ENCODE assay signal across 23 cellular contexts in genomic region chr11:57913713-57914704, GRCh38.
"Had no signal": no experiment of that assay in that cellular context is flagged by ENCODE, and none has a peak within 500 bp of the region (broad histone marks: within the 10 kb centered on the region; RNA-seq: fewer than 3 reads in every experiment).

No MANE protein-coding gene starts in this region.

- H3K4me3 ChIP-seq: ascending aorta, body of pancreas, Peyer's patch had no signal

- H3K9me3 ChIP-seq: ascending aorta, body of pancreas, Peyer's patch had no signal

- H3K27ac ChIP-seq: ascending aorta, body of pancreas, Peyer's patch had no signal

- H3K27me3 ChIP-seq: ascending aorta, body of pancreas, Peyer's patch had no signal

- DNase-seq: activated CD4-positive, alpha-beta T cell treated with anti-CD3 and anti-CD28 coated beads for 48 hours; activated CD4-positive, alpha-beta T cell treated with anti-CD3 and anti-CD28 coated beads, Interleukin-2, amount 50 U/mL, for 4 hours; activated CD8-positive, alpha-beta memory T cell treated with anti-CD3 and anti-CD28 coated beads, Interleukin-2, amount 50 U/mL, for 48 hours; activated CD8-positive, alpha-beta T cell treated with anti-CD3 and anti-CD28 coated beads, Interleukin-2, amount 10 ng/mL, durations not matched to agents 7 days and 5 days; activated naive CD4-positive, alpha-beta T cell; activated naive CD8-positive, alpha-beta T cell treated with anti-CD3 and anti-CD28 coated beads, Interleukin-2, amount 50 U/mL, for 24 hours; activated T-cell treated with anti-CD3 and anti-CD28 coated beads, Interleukin-2, amount 50 U/mL, for 1 hour; amniotic stem cell; body of pancreas; Karpas-422; MM.1S; NCI-H1105; NCI-H1436; NCI-H1694 treated with DMSO at 0.1 percent for 48 hours; NCI-H2029 treated with DMSO at 0.1 percent for 48 hours; NCI-H345; NCI-H510A treated with DMSO at 0.1 percent for 48 hours; NCI-H69; NK-92 treated with Interleukin-12 subunit alpha and Interleukin-12 subunit beta, amount 100 ng/mL, for 24 hours; Peyer's patch; SHP77 treated with DMSO at 0.1 percent for 48 hours had no signal

- ATAC-seq: activated CD4-positive, CD25-positive, alpha-beta regulatory T cell treated with anti-CD3 and anti-CD28 coated beads, Interleukin-2, amount 50 U/mL, for 24 hours; activated CD8-positive, alpha-beta T cell treated with anti-CD3 and anti-CD28 coated beads, Interleukin-2, amount 10 ng/mL, durations not matched to agents 7 days and 5 days; activated naive CD8-positive, alpha-beta T cell treated with anti-CD3 and anti-CD28 coated beads, Interleukin-2, amount 50 U/mL, for 24 hours; body of pancreas had no signal

- H3K36me3 ChIP-seq: ascending aorta, Peyer's patch had no signal

- H3K4me1 ChIP-seq: ascending aorta, body of pancreas, Peyer's patch had no signal
